ENCODE assay signal across 8 cellular contexts in the genomic region with DNA sequence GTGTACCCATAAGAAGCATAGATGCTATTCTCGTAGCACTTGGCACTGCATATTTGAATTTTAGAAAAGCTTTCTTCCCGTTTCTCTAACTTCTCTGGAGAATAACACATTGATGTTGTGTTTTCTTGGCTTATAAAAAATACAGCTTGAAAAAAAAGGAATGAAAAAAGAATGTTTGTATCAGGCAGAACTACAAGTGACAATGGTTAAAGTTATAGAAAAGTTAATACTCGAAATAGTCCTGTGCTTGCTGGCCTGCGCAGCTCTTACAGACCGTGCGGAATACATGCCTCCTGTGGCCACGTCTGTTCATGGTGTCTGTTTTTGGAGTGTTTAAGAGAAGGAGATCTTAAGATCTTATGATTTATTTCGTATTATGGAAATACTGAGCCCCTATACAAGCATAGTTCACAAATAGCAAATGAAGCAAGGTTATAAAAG. TPM values are rescaled to one million over a fixed set of nuclear protein-coding genes. Genes with fewer than 3 reads are reported as not detected.
DNase-seq lines count a peak whose midpoint lies in the region; ATAC-seq and TF ChIP-seq lines count a peak whose summit lies in the region.

No MANE protein-coding gene starts in this region.

- peak overlapping the region; percentile 94 for H3K4me3 Mint-ChIP-seq in HFFc6

- H3K9me3 ChIP-seq in cardiac muscle cell (ENCODE audit: low read depth) = no peaks in the 10 kb centered on the region
- H3K9me3 ChIP-seq in sigmoid colon = no peaks in the 10 kb centered on the region

- H3K4me1 Mint-ChIP-seq in HFFc6 (ENCODE audit: low read depth) = peaks cover 10% of the 10 kb centered on the region

- H3K27ac ChIP-seq in VCaP (peak overlapping the region; percentile 85), cardiac muscle cell (peak overlapping the region; percentile 7), sigmoid colon (peak overlapping the region; percentile 86 to 97 (median 90))

- no peak for TF ChIP-seq CTCF in HFFc6 (IDR thresholded peaks at IDR 0.05)
- TF ChIP-seq CTCF in VCaP (conservative IDR thresholded peaks at IDR 0.05) = no peak
- TF ChIP-seq CTCF in cardiac muscle cell (IDR thresholded peaks at IDR 0.05; ENCODE audit: low read depth, low read length) = no peak
- peak in 1 of 4 experiments; percentile 12 for TF ChIP-seq CTCF in sigmoid colon (IDR thresholded peaks at IDR 0.05)

- no peak for ATAC-seq in HG03469 (IDR thresholded peaks at IDR 0.05; ENCODE audit: unreplicated experiment)

- intact Hi-C loops in sigmoid colon (cut with DNase I) = loop anchor here (1.0 kb wide), 1 partner anchor 44 kb away; no protein-coding TSS in a partner anchor

- no peaks in the 10 kb centered on the region for H3K36me3 Mint-ChIP-seq in HFFc6 (ENCODE audit: low read depth)

- no peak for TF ChIP-seq POLR2A in sigmoid colon (IDR thresholded peaks at IDR 0.05)

- H3K36me3 ChIP-seq in cardiac muscle cell = no peaks in the 10 kb centered on the region
- no peaks in the 10 kb centered on the region for H3K36me3 ChIP-seq in sigmoid colon

- H3K4me3 ChIP-seq in GM08714 (ENCODE audit: low read length) (peak overlapping the region; percentile 97), cardiac muscle cell (peak overlapping the region; percentile 39), sigmoid colon (peak overlapping the region; percentile 56 to 83 (median 72))

- DNase-seq in HFFc6 = no peak
- peak in 1 of 2 donors; percentile 46 for DNase-seq in cardiac muscle cell (ENCODE audit: low read depth in 1 of 2, low spot score in 1 of 2)
- DNase-seq in sigmoid colon = no peak
- no peak for DNase-seq in NCI-H2107 (lab: John Stamatoyannopoulos, UW)
- DNase-seq in G401 (ENCODE audit: low spot score) = no peak

- no peaks in the 10 kb centered on the region for H3K27me3 Mint-ChIP-seq in HFFc6 (ENCODE audit: insufficient read depth)

- WGBS in sigmoid colon, 2 donors = 27 to 50% methylated on average over 8 of the region's 8 CpGs

- H3K27ac Mint-ChIP-seq in HFFc6 = peak overlapping the region; percentile 70

- H3K27me3 ChIP-seq in cardiac muscle cell (peaks cover 13% of the 10 kb centered on the region), sigmoid colon (no peaks in the 10 kb centered on the region)

- in situ Hi-C loops in G401 (cut with HindIII; ENCODE audit: low sequenced_read_pairs) = no loop called here

- no peaks in the 10 kb centered on the region for H3K9me3 Mint-ChIP-seq in HFFc6

- H3K4me1 ChIP-seq in cardiac muscle cell (ENCODE audit: low read depth) (peaks cover 13% of the 10 kb centered on the region), sigmoid colon (peaks cover 0 to 20% (median 9%) of the 10 kb centered on the region in 4 donors)

- no peak for TF ChIP-seq EP300 in sigmoid colon (IDR thresholded peaks at IDR 0.05)

RNA-seq across cellular contexts. Expression of gene DUSP19, which starts 0.8 kb away (rescaled TPM):
- total RNA-seq in HFFc6 (2021; fragmentation: NEBNext Ultra II Directional; extraction: Animal tissue kit (Norgen Biotek cat#: 25700)) = 1 to 10 TPM; 2.5 to 2.8 (median 2.7) TPM
- total RNA-seq in cardiac muscle cell = 1.7 and 2.0 TPM in 2 replicates
- 2.7 and 3.7 TPM in 2 replicates for polyA plus RNA-seq in cardiac muscle cell
- 1 to 10 TPM; 4.2 to 7.2 (median 6.0) TPM for total RNA-seq in sigmoid colon
- 1 to 10 TPM in 2 of 3 donors, under 1 TPM in 1; 0.69 to 1.2 (median 1.1) TPM for polyA plus RNA-seq in sigmoid colon
- 3.4 and 4.6 TPM in 2 replicates for total RNA-seq in G401 (2014; rRNA removed; shearing (Covaris generic))

RNA-seq across cellular contexts. Expression of gene NCKAP1, which starts 41.1 kb away (rescaled TPM):
- total RNA-seq in HFFc6 (2021; fragmentation: NEBNext Ultra II Directional; extraction: Animal tissue kit (Norgen Biotek cat#: 25700)) = 100 to 1,000 TPM; 115 to 160 (median 146) TPM
- total RNA-seq in cardiac muscle cell (90.4 and 91.4 TPM in 2 replicates), sigmoid colon (100 to 1,000 TPM; 160 to 206 (median 181) TPM)
- polyA plus RNA-seq in cardiac muscle cell (81.7 and 102 TPM in 2 replicates), sigmoid colon (10 to 100 TPM; 39.6 to 53.6 (median 40.8) TPM)
- total RNA-seq in G401 (2014; rRNA removed; shearing (Covaris generic)) = 116 and 163 TPM in 2 replicates

RNA-seq across cellular contexts. Expression of gene NUP35, which starts 44.9 kb away (rescaled TPM):
- 10 to 100 TPM; 10.4 to 17.0 (median 14.2) TPM for total RNA-seq in HFFc6 (2021; fragmentation: NEBNext Ultra II Directional; extraction: Animal tissue kit (Norgen Biotek cat#: 25700))
- total RNA-seq in cardiac muscle cell (7.8 and 12.1 TPM in 2 replicates), sigmoid colon (10 to 100 TPM; 12.9 to 19.7 (median 14.3) TPM)
- polyA plus RNA-seq in cardiac muscle cell (19.3 and 19.7 TPM in 2 replicates), sigmoid colon (1 to 10 TPM; 6.0 to 9.9 (median 7.9) TPM)
- total RNA-seq in G401 (2014; rRNA removed; shearing (Covaris generic)) = 27.7 and 39.4 TPM in 2 replicates

Comparison
In these comparisons a context has a peak if more than half of its experiments do, and no peak if none do; other contexts are left out.
1. H3K4me3 ChIP-seq: peak in every context shown above with its lines; median percentile 97 in GM08714; 72 in sigmoid colon; 39 in cardiac muscle cell.
2. H3K27ac ChIP-seq: peak in every context shown above with its lines; median percentile 90 in sigmoid colon; 85 in VCaP; 7 in cardiac muscle cell.